ENCODE assay signal across 8 cellular contexts in genomic region chr5:59810041-59810440, GRCh38.
DNase-seq lines count a peak whose midpoint lies in the region; ATAC-seq, FAIRE-seq and TF ChIP-seq lines count a peak whose summit lies in the region.

No MANE protein-coding gene starts in this region.

- peak; percentile 84 for FAIRE-seq in G401.6 (lab: Jason Lieb, UNC)
- FAIRE-seq in bronchial epithelial cell (lab: Jason Lieb, UNC): no peak

- H3K4me3 ChIP-seq in H7 (ENCODE audit: insufficient read depth, low read depth, low read length) (no peak overlapping the region), bronchial epithelial cell (ENCODE audit: low read depth, low read length) (no peak overlapping the region)

- H3K27me3 ChIP-seq in H7 (ENCODE audit: control insufficient read depth, insufficient read depth, low read length): no peaks in the 10 kb centered on the region; the same call in 1 of the 2 replicates
- H3K27me3 ChIP-seq in bronchial epithelial cell (ENCODE audit: control insufficient read depth, insufficient read depth, low read length): peaks cover 4% of the 10 kb centered on the region

- TF ChIP-seq CTCF in VCaP (conservative IDR thresholded peaks at IDR 0.05): peak; percentile 99
- peak; percentile 74 for TF ChIP-seq CTCF in bronchial epithelial cell (IDR thresholded peaks at IDR 0.05; ENCODE audit: insufficient read depth, low read length, severe bottlenecking)

- H3K27ac ChIP-seq in VCaP: peak overlapping the region; percentile 2; the same call in 1 of the 2 replicates

- ATAC-seq in GM21381 (IDR thresholded peaks at IDR 0.05; ENCODE audit: unreplicated experiment): no peak

- DNase-seq in H7 (peak; percentile 49), NCI-H1105 (lab: John Stamatoyannopoulos, UW) (peak; percentile 14), bronchial epithelial cell (ENCODE audit: low read depth) (peak; percentile 46), iris pigment epithelial cell (ENCODE audit: low read depth) (peak; percentile 81)
- peak; percentile 7 to 32 for DNase-seq in stimulated activated CD4-positive, alpha-beta T cell treated with anti-CD3 and anti-CD28 coated beads, Interleukin-1b, Interleukin-23, amount 100 ng/mL, for 1 hour (ENCODE audit: low read depth in 2 of 2)

- H3K36me3 ChIP-seq in H7 (replicated peaks; ENCODE audit: control insufficient read depth, insufficient read depth, low read length): no peaks in the 10 kb centered on the region
- H3K36me3 ChIP-seq in bronchial epithelial cell (ENCODE audit: control insufficient read depth, insufficient read depth, low read length): no peaks in the 10 kb centered on the region

Comparison
In these comparisons a context has a peak if more than half of its experiments do, and no peak if none do; other contexts are left out.
1. DNase-seq: peak in every context shown above with its lines; median percentile 81 in iris pigment epithelial cell; 49 in H7; 46 in bronchial epithelial cell; 20 in stimulated activated CD4-positive, alpha-beta T cell treated with anti-CD3 and anti-CD28 coated beads, Interleukin-1b, Interleukin-23, amount 100 ng/mL, for 1 hour; 14 in NCI-H1105.